In the genomic region with DNA sequence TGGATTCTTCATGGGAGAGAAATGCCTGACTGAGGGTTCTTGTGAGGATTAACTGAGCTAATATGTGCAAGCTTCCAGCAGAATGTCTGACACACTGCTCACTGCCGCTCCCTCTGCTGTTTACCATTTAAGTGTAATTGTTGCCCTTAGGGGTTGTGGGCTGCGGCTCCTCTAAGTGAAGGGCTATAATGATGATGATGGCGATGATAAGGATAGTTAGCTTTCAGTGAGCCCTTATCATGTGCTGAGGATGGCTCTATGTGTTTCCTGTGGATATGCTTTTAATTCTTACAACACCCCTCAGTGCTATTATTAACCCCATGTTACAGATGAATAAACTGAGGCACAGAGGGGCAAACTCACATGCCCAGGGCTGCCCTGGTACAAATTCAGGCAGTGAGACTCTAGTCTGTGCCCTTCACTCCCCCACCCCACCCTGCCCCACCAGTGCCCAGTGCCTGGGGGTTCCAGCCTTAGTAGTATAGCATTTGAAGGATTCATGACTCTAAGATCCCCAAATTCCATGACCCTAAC, we compare ENCODE assay signal across 16 cellular contexts. TPM values are rescaled to one million over a fixed set of nuclear protein-coding genes. Genes with fewer than 3 reads are reported as not detected.
DNase-seq lines count a peak whose midpoint lies in the region; ATAC-seq, FAIRE-seq and TF ChIP-seq lines count a peak whose summit lies in the region.
"Had no signal": no experiment of that assay in that cellular context is flagged by ENCODE, and none has a peak within 500 bp of the region (broad histone marks: within the 10 kb centered on the region; RNA-seq: fewer than 3 reads in every experiment).

No MANE protein-coding gene starts in this region.

- no peaks in the 10 kb centered on the region for H3K9me3 ChIP-seq in A549
- no peaks in the 10 kb centered on the region for H3K9me3 ChIP-seq in RWPE2 (ENCODE audit: severe bottlenecking)
- H3K9me3 ChIP-seq in tibial nerve = no peaks in the 10 kb centered on the region
- H3K9me3 ChIP-seq: left lung, ovary had no signal

- H3K27ac ChIP-seq in A549 = peak overlapping the region in 1 of 2 experiments; percentile 22; a peak in 2 of 6 replicates
- no peak overlapping the region for H3K27ac ChIP-seq in RWPE2 (ENCODE audit: poor library complexity, severe bottlenecking)
- H3K27ac ChIP-seq in tibial nerve = no peak overlapping the region
- H3K27ac ChIP-seq: left lung, ovary had no signal

- CTCF ChIA-PET in A549 (lab: Yijun Ruan, JAX) = interaction anchor here (1.5 to 7.7 kb wide), 7 partner anchors 11 to 90 kb away, joined by 4 to 57 read pairs (median 7); no protein-coding TSS in a partner anchor

- no peak for DNase-seq in A549 (ENCODE audit: low read depth in 1 of 2, low spot score in 1 of 2)
- peak; percentile 58 for DNase-seq in HFFc6
- peak; percentile 67 for DNase-seq in RWPE2 (ENCODE audit: low spot score)
- peak; percentile 94 for DNase-seq in islet precursor cell
- DNase-seq in tibial nerve (ENCODE audit: low spot score in 2 of 2) = no peak
- DNase-seq in activated CD4-positive, alpha-beta T cell treated with anti-CD3 and anti-CD28 coated beads, Interleukin-2, amount 50 U/mL, for 1 hour = no peak
- DNase-seq in NCI-H510A (lab: John Stamatoyannopoulos, UW) = no peak
- DNase-seq: activated CD4-positive, alpha-beta T cell treated with anti-CD3 and anti-CD28 coated beads for 48 hours; activated naive CD4-positive, alpha-beta T cell treated with Interleukin-2 at 50 U/mL for 16 hours; GF-D8; left lung; SHP77 had no signal

- TF ChIP-seq RAD21 in A549 (conservative IDR thresholded peaks at IDR 0.05 in 1 of 2, IDR thresholded peaks at IDR 0.05 in 1 of 2) = no peak

- no peak for ATAC-seq in A549
- 0 out of 3 replicates have a peak, but pooled peaks have one; percentile 6 for ATAC-seq in RWPE2 (ENCODE audit: low read depth)
- ATAC-seq in HG02885 (IDR thresholded peaks at IDR 0.05; ENCODE audit: poor library complexity, unreplicated experiment) = no peak
- ATAC-seq: left lung had no signal

- H3K4me3 Mint-ChIP-seq in HFFc6 = no peak overlapping the region; the same call in 1 of the 2 replicates

- TF ChIP-seq POLR2A in A549 (IDR thresholded peaks at IDR 0.05; ENCODE audit: low read length) (no peak), tibial nerve (IDR thresholded peaks at IDR 0.05) (no peak)

- peaks cover 48% of the 10 kb centered on the region for H3K4me1 ChIP-seq in A549
- peaks cover 21% of the 10 kb centered on the region for H3K4me1 ChIP-seq in RWPE2 (ENCODE audit: insufficient read depth, poor library complexity, severe bottlenecking)
- peaks cover 0 to 25% (median 0%) of the 10 kb centered on the region in 4 donors for H3K4me1 ChIP-seq in tibial nerve

- H3K4me2 ChIP-seq in A549 = no peak overlapping the region

- H3K36me3 ChIP-seq in RWPE2 (ENCODE audit: low read depth) = no peaks in the 10 kb centered on the region
- no peaks in the 10 kb centered on the region for H3K36me3 ChIP-seq in tibial nerve
- H3K36me3 ChIP-seq: ovary had no signal

- no peak for FAIRE-seq in A549 (lab: Jason Lieb, UNC)
- FAIRE-seq: colon, GM12891 had no signal

- no peaks in the 10 kb centered on the region for H3K9me3 Mint-ChIP-seq in HFFc6

- H3K4me1 Mint-ChIP-seq in HFFc6 (ENCODE audit: low read depth) = peaks cover 65% of the 10 kb centered on the region

- no peak for TF ChIP-seq EP300 in A549 (IDR thresholded peaks at IDR 0.05)
- no peak for TF ChIP-seq EP300 in tibial nerve (IDR thresholded peaks at IDR 0.05)

- no peak overlapping the region; the same call in 1 of the 2 replicates for H3K27ac Mint-ChIP-seq in HFFc6

- no peak overlapping the region for H3K4me3 ChIP-seq in A549
- no peak overlapping the region for H3K4me3 ChIP-seq in RWPE2 (ENCODE audit: severe bottlenecking)
- H3K4me3 ChIP-seq in tibial nerve = no peak overlapping the region
- H3K4me3 ChIP-seq: left lung, ovary had no signal

- no peak for TF ChIP-seq CTCF in A549 (IDR thresholded peaks at IDR 0.05)
- TF ChIP-seq CTCF in HFFc6 (IDR thresholded peaks at IDR 0.05) = peak; percentile 18; the same call in 1 of the 2 replicates
- no peak for TF ChIP-seq CTCF in RWPE2 (IDR thresholded peaks at IDR 0.05; ENCODE audit: poor library complexity, severe bottlenecking)
- TF ChIP-seq CTCF in tibial nerve (IDR thresholded peaks at IDR 0.05) = no peak

- 73% methylated on average over 3 of the region's 3 CpGs for WGBS in A549 (ENCODE audit: missing lambda C conversion rate)
- WGBS in tibial nerve, 2 donors = 98% methylated on average over 3 of the region's 3 CpGs

- H3K27me3 ChIP-seq in RWPE2 (ENCODE audit: insufficient read depth, poor library complexity, severe bottlenecking) (no peaks in the 10 kb centered on the region), tibial nerve (no peaks in the 10 kb centered on the region)
- H3K27me3 ChIP-seq: left lung, ovary had no signal

- peaks cover 11% of the 10 kb centered on the region; the same call in 1 of the 2 replicates for H3K36me3 Mint-ChIP-seq in HFFc6 (ENCODE audit: low read depth)

- POLR2A ChIA-PET in A549 (lab: Yijun Ruan, JAX) = interaction anchor here (0.8 kb wide), 1 partner anchor 12 kb away, joined by 4 read pairs; no protein-coding TSS in a partner anchor

- H3K27me3 Mint-ChIP-seq in HFFc6 (ENCODE audit: insufficient read depth) = peaks cover 3% of the 10 kb centered on the region

TF ChIP-seq in A549, 52 proteins besides CTCF, POLR2A, EP300 and RAD21:
- TF ChIP-seq ESRRA (IDR thresholded peaks at IDR 0.05; ENCODE audit: borderline replicate concordance, low read length) (no peak), POLR2AphosphoS2 (conservative IDR thresholded peaks at IDR 0.05; ENCODE audit: low read length) (0 out of 2 replicates have a peak, but pooled peaks have one; percentile 7)

RNA-seq across cellular contexts. Expression of a gene that starts 33.4 kb away (rescaled TPM):
- 173 TPM in 2 replicates for polyA plus RNA-seq in A549 (2011; rRNA removed)
- 164 and 192 TPM in 2 replicates for polyA plus RNA-seq in A549 (2012; cell fraction: cytosol; rRNA removed)
- polyA plus RNA-seq in A549 (2012; cell fraction: nucleus; rRNA removed) = 241 and 325 TPM in 2 replicates
- polyA plus RNA-seq in A549 (2017; fragmentation: RNase III; extraction: RNeasy Plus Mini Kit Qiagen cat#74134 plus additional on column Dnase treatment) = 348 to 469 TPM (median 441 TPM) in 3 replicates
- 181 and 216 TPM in 2 replicates for polyA minus RNA-seq in A549 (2011; rRNA and poly(A)+ RNA removed)
- 100 to 1,000 TPM in 5 of 6 experiments, 10 to 100 TPM in 1; 99.6 to 430 (median 111) TPM for total RNA-seq in HFFc6 (2021; fragmentation: NEBNext Ultra II Directional; extraction: Animal tissue kit (Norgen Biotek cat#: 25700))
- total RNA-seq in tibial nerve = 10 to 100 TPM; 17.0 to 87.6 (median 55.8) TPM

Comparison
In these comparisons a context has a peak if more than half of its experiments do, and no peak if none do; other contexts are left out.
1. DNase-seq: peak in HFFc6 (single experiment), RWPE2 (single experiment) and islet precursor cell (single experiment); none in A549 (0 of 2), tibial nerve (0 of 2), activated CD4-positive, alpha-beta T cell treated with anti-CD3 and anti-CD28 coated beads, Interleukin-2, amount 50 U/mL, for 1 hour (single experiment) and NCI-H510A (single experiment).